ENCODE assay signal across 27 cellular contexts in the genomic region with DNA sequence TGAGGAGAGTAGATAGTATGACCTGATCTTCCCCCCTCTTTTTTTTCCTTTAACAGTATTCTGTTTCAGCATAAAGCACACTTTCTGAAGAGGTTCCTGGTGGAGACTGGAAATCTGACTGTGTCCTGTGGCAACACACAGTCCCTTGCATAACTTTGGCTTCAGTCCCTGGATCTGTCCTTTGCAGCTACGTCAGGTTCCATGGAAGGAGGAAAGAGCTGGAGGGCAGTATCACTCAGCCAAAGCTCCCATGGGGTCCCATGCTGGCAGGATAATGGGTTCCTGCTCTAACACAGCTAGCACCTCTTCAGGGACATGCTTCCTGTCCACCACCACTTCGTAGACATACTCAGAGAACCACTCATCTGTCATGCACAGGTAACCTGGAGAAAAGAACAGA. TPM values are rescaled to one million over a fixed set of nuclear protein-coding genes. Genes with fewer than 3 reads are reported as not detected.
"Had no signal": no experiment of that assay in that cellular context is flagged by ENCODE, and none has a peak within 500 bp of the region (broad histone marks: within the 10 kb centered on the region; RNA-seq: fewer than 3 reads in every experiment).

No MANE protein-coding gene starts in this region.

- H3K4me1 ChIP-seq: neural progenitor cell, sigmoid colon, tibial artery had no signal

- ATAC-seq: activated CD8-positive, alpha-beta memory T cell treated with anti-CD3 and anti-CD28 coated beads, Interleukin-2, amount 10 ng/mL, durations not matched to agents 7 days and 5 days; activated CD8-positive, alpha-beta T cell treated with anti-CD3 and anti-CD28 coated beads for 36 hours; activated naive CD8-positive, alpha-beta T cell treated with anti-CD3 and anti-CD28 coated beads, Interleukin-2, amount 50 U/mL, for 24 hours; left colon; naive thymus-derived CD8-positive, alpha-beta T cell had no signal

- H3K4me2 ChIP-seq: neural progenitor cell, smooth muscle cell had no signal

- H3K9ac ChIP-seq: neural progenitor cell had no signal

- H3K27me3 ChIP-seq: neural progenitor cell, sigmoid colon, tibial artery had no signal

- H3K4me3 ChIP-seq: neural progenitor cell, sigmoid colon, smooth muscle cell, tibial artery had no signal

- H3K27ac ChIP-seq: neural progenitor cell, sigmoid colon, tibial artery, WERI-Rb-1 had no signal

- DNase-seq: activated CD4-positive, alpha-beta T cell treated with anti-CD3 and anti-CD28 coated beads, Interleukin-2, amount 10 ng/mL, durations not matched to agents 7 days and 5 days; activated CD4-positive, CD25-positive, alpha-beta regulatory T cell treated with anti-CD3 and anti-CD28 coated beads, Interleukin-2, amount 50 U/mL, for 72 hours; activated CD8-positive, alpha-beta memory T cell treated with anti-CD3 and anti-CD28 coated beads, Interleukin-2, amount 10 ng/mL, durations not matched to agents 7 days and 5 days; activated CD8-positive, alpha-beta T cell treated with anti-CD3 and anti-CD28 coated beads for 36 hours; activated gamma-delta T cell; activated naive CD4-positive, alpha-beta T cell treated with anti-CD3 and anti-CD28 coated beads, Interleukin-2, amount 50 U/mL, for 16 hours; activated naive CD8-positive, alpha-beta T cell treated with anti-CD3 and anti-CD28 coated beads, Interleukin-2, amount 50 U/mL, for 24 hours; activated T-cell treated with anti-CD3 and anti-CD28 coated beads for 4 hours; anterior cingulate cortex; caudate nucleus; dermis blood vessel endothelial cell; effector CD8-positive, alpha-beta T cell; erythroblast; head of caudate nucleus; islet precursor cell; left colon; naive thymus-derived CD8-positive, alpha-beta T cell; sigmoid colon; stimulated activated CD4-positive, alpha-beta T cell treated with anti-CD3 and anti-CD28 coated beads, Interleukin-15, amount 100 ng/mL, for 24 hours; stimulated activated CD8-positive, alpha-beta memory T cell treated with anti-CD3 and anti-CD28 coated beads, Interleukin-4, amount 100 ng/mL, for 48 hours; stimulated activated naive CD4-positive, alpha-beta T cell; substantia nigra; T-helper 1 cell; WERI-Rb-1 had no signal

- H3K9me3 ChIP-seq: sigmoid colon, tibial artery had no signal

- H2AFZ ChIP-seq: neural progenitor cell had no signal

RNA-seq across cellular contexts. Expression of a gene that starts 13.3 kb away (rescaled TPM):
- total RNA-seq: activated CD8-positive, alpha-beta T cell treated with anti-CD3 and anti-CD28 coated beads for 36 hours; naive thymus-derived CD8-positive, alpha-beta T cell had no signal
